ENCODE assay signal across 8 cellular contexts in the genomic region with DNA sequence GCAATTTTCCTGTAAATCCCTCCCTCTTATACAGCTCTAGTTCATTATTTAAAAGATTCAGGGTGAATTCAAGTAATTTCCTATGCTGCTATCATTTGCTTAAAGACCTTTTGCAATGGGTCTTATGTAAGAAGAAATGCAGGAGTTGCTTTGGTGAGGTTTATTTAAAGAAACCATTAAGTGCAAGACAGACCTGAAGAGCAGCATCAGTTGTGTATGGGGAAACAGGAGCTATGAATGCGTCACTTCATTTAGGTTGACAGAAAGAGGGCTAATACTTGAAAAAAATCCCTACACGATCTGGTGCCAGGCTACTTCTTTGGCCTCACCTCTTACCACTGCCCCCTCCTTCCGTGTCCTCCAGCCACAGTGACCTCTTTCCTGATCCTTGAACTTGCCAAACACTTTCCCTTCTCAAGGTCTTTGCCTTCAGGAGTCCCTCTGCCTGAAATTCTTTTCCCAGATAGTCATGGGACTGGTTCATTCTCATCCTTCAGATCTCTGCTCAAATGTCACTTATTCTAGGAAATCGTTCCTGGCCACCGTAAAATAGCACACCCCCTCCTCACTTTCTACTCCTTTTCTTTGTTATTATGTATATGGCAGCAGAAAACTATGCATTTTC. TPM values are rescaled to one million over a fixed set of nuclear protein-coding genes. Genes with fewer than 3 reads are reported as not detected.
DNase-seq lines count a peak whose midpoint lies in the region; ATAC-seq and TF ChIP-seq lines count a peak whose summit lies in the region.

No MANE protein-coding gene starts in this region.

- H2BK15ac ChIP-seq in mesenchymal stem cell (ENCODE audit: low read depth, poor library complexity, severe bottlenecking) = no peak overlapping the region

- intact Hi-C loops in ascending aorta (cut with DNase I) = loop anchor here (1.0 to 10.0 kb wide), 4 partner anchors 15 to 641 kb away; partner anchors contain the start of gene RIC1

- no peak overlapping the region for H2BK120ac ChIP-seq in mesenchymal stem cell (ENCODE audit: low read depth, low read length)

- no peak overlapping the region for H2AFZ ChIP-seq in mesenchymal stem cell (ENCODE audit: low read depth, low read length)

- no peak overlapping the region for H3K4ac ChIP-seq in mesenchymal stem cell (ENCODE audit: low read depth in 1 of 2, low read length in 2 of 2)

- H3K27ac ChIP-seq in HL-60 (replicated peaks) (peak overlapping the region; percentile 91), ascending aorta (peak overlapping the region; percentile 96 to 97), mesenchymal stem cell (ENCODE audit: low read length, poor library complexity, severe bottlenecking) (peak overlapping the region; percentile 99)

- no peak overlapping the region for H2BK5ac ChIP-seq in mesenchymal stem cell (ENCODE audit: low read depth, low read length, poor library complexity, severe bottlenecking)

- peak overlapping the region; percentile 95 for H3K9ac ChIP-seq in mesenchymal stem cell (ENCODE audit: low read length)

- no peak for DNase-seq in AG04449 (ENCODE audit: low read depth, low spot score)
- peak in 1 of 2 experiments; percentile 20 for DNase-seq in HL-60 (ENCODE audit: low read depth in 1 of 2, low spot score in 1 of 2)
- DNase-seq in ascending aorta (ENCODE audit: low spot score in 2 of 2) = no peak
- DNase-seq in mesenchymal stem cell = peak; percentile 38

- peak overlapping the region in 1 of 2 experiments; percentile 99 for H3K18ac ChIP-seq in mesenchymal stem cell (ENCODE audit: low read depth in 1 of 2, low read length in 2 of 2)

- ATAC-seq in HG03159 (IDR thresholded peaks at IDR 0.05; ENCODE audit: unreplicated experiment) (no peak), GM19452 (IDR thresholded peaks at IDR 0.05; ENCODE audit: unreplicated experiment) (no peak), GM18498 (IDR thresholded peaks at IDR 0.05; ENCODE audit: unreplicated experiment) (no peak), HG03135 (IDR thresholded peaks at IDR 0.05; ENCODE audit: unreplicated experiment) (no peak)

- H3K4me1 ChIP-seq in ascending aorta (peaks cover 4 to 26% of the 10 kb centered on the region in 2 donors), mesenchymal stem cell (ENCODE audit: control insufficient read depth, insufficient read depth, low read depth, low read length) (peaks cover 2% of the 10 kb centered on the region)

- no peak overlapping the region for H3K14ac ChIP-seq in mesenchymal stem cell (ENCODE audit: low read length in 2 of 2)

- no peaks in the 10 kb centered on the region for H3K9me3 ChIP-seq in ascending aorta
- H3K9me3 ChIP-seq in mesenchymal stem cell (ENCODE audit: control insufficient read depth, low read length) = no peaks in the 10 kb centered on the region

- no peaks in the 10 kb centered on the region for H3K36me3 ChIP-seq in ascending aorta
- peaks cover 0 to 7% of the 10 kb centered on the region in 2 experiments for H3K36me3 ChIP-seq in mesenchymal stem cell (ENCODE audit: control insufficient read depth in 1 of 2, insufficient read depth in 2 of 2, low read depth in 1 of 2, low read length in 2 of 2)

- no peak overlapping the region for H4K91ac ChIP-seq in mesenchymal stem cell (ENCODE audit: low read length)

- H2AK5ac ChIP-seq in mesenchymal stem cell (ENCODE audit: low read length, severe bottlenecking) = no peak overlapping the region

- POLR2A ChIA-PET in AG04449 (lab: Yijun Ruan, JAX) = no interaction called here

- H3K4me3 ChIP-seq in AG04449 (ENCODE audit: low read depth, low read length) = peak overlapping the region; percentile 80
- H3K4me3 ChIP-seq in HL-60 (replicated peaks; ENCODE audit: insufficient read depth, low read length) = peak overlapping the region; percentile 63
- H3K4me3 ChIP-seq in ascending aorta = peak overlapping the region; percentile 73 to 83
- H3K4me3 ChIP-seq in mesenchymal stem cell (ENCODE audit: insufficient read depth in 1 of 2, low read depth in 1 of 2, low read length in 2 of 2) = peak overlapping the region in 1 of 2 experiments; percentile 92

- no peak for TF ChIP-seq CTCF in AG04449 (IDR thresholded peaks at IDR 0.05; ENCODE audit: insufficient read depth, low read length, missing control alignments)
- TF ChIP-seq CTCF in HL-60 (IDR thresholded peaks at IDR 0.05; ENCODE audit: insufficient read depth, low read length) = no peak
- no peak for TF ChIP-seq CTCF in ascending aorta (IDR thresholded peaks at IDR 0.05)

- H2BK12ac ChIP-seq in mesenchymal stem cell (ENCODE audit: low read length in 2 of 2) = no peak overlapping the region

- peak overlapping the region; percentile 97 for H3K4me2 ChIP-seq in mesenchymal stem cell (ENCODE audit: low read length, poor library complexity, severe bottlenecking)

- H3K27me3 ChIP-seq in HL-60 (ENCODE audit: insufficient read depth, poor library complexity, severe bottlenecking) = no peaks in the 10 kb centered on the region
- no peaks in the 10 kb centered on the region for H3K27me3 ChIP-seq in ascending aorta
- no peaks in the 10 kb centered on the region for H3K27me3 ChIP-seq in mesenchymal stem cell (ENCODE audit: control insufficient read depth in 1 of 2, insufficient read depth in 1 of 2, low read length in 2 of 2)

- no peak overlapping the region for H4K8ac ChIP-seq in mesenchymal stem cell (ENCODE audit: low read length)

- CTCF ChIA-PET in AG04449 (lab: Yijun Ruan, JAX) = interaction anchor here (2.4 to 2.6 kb wide), 2 partner anchors 221 to 224 kb away, joined by 7 to 10 read pairs; no protein-coding TSS in a partner anchor

- WGBS in mesenchymal stem cell = 64% methylated on average over 3 of the region's 5 CpGs

- no peak overlapping the region for H3K23ac ChIP-seq in mesenchymal stem cell (ENCODE audit: low read length in 2 of 2)

- peaks cover 3% of the 10 kb centered on the region for H3K79me1 ChIP-seq in mesenchymal stem cell (replicated peaks; ENCODE audit: low read length, poor library complexity, severe bottlenecking)

RNA-seq across cellular contexts. Expression of gene JAK2, which starts 1.4 kb away (rescaled TPM):
- 31.9 TPM for total RNA-seq in ascending aorta
- 6.6 TPM for polyA plus RNA-seq in mesenchymal stem cell (2013, experiment 1 of 2)
- 6.4 TPM for polyA plus RNA-seq in mesenchymal stem cell (2013, experiment 2 of 2)
